Comparison of ENCODE assay signal across 1 cellular context in genomic region chr7:100400656-100401055, GRCh38.
TF ChIP-seq lines count a peak whose summit lies in the region.

No MANE protein-coding gene starts in this region.

TF ChIP-seq in SK-N-SH treated with all-trans-retinoic acid at 6 μM for 48 hours, 23 proteins besides CTCF, POLR2A, EP300 and RAD21 (continued from another document):
- no peak for TF ChIP-seq TOX (CRISPR knock-in tag; IDR thresholded peaks at IDR 0.05; ENCODE audit: borderline replicate concordance)
- no peak for TF ChIP-seq BACH2 (CRISPR knock-in tag; IDR thresholded peaks at IDR 0.05; ENCODE audit: borderline replicate concordance)
- no peak for TF ChIP-seq ARNTL (CRISPR knock-in tag; IDR thresholded peaks at IDR 0.05; ENCODE audit: borderline replicate concordance, low read depth)
